9 cellular contexts compared by ENCODE assay signal in genomic region chr4:99998062-99998880, GRCh38. TPM values are rescaled to one million over a fixed set of nuclear protein-coding genes. Genes with fewer than 3 reads are reported as not detected.
A peak's percentile ranks its signal among the peaks of the same experiment; 100 is the strongest.
DNase-seq lines count a peak whose midpoint lies in the region; ATAC-seq and FAIRE-seq lines count a peak whose summit lies in the region.
"Had no signal": no experiment of that assay in that cellular context is flagged by ENCODE, and none has a peak within 500 bp of the region (broad histone marks: within the 10 kb centered on the region; RNA-seq: fewer than 3 reads in every experiment).

No MANE protein-coding gene starts in this region.

- no peaks in the 10 kb centered on the region for H3K4me1 ChIP-seq in naive thymus-derived CD4-positive, alpha-beta T cell (ENCODE audit: control insufficient read depth in 2 of 2, insufficient read depth in 2 of 2, low read length in 2 of 2)

- POLR2A ChIA-PET in naive thymus-derived CD4-positive, alpha-beta T cell (lab: Charles Lee), result interaction anchor here (0.7 kb wide), 1 partner anchor 33 kb away, joined by 4 read pairs; no protein-coding TSS in a partner anchor

- intact Hi-C loops in naive thymus-derived CD4-positive, alpha-beta T cell (cut with micrococcal nuclease), result no loop called here

- CTCF ChIA-PET in naive thymus-derived CD4-positive, alpha-beta T cell (lab: Charles Lee), result interaction anchor here (1.2 kb wide), 1 partner anchor 51 kb away, joined by 3 read pairs; no protein-coding TSS in a partner anchor

- no peaks in the 10 kb centered on the region for H3K36me3 ChIP-seq in naive thymus-derived CD4-positive, alpha-beta T cell (ENCODE audit: control insufficient read depth in 2 of 3, insufficient read depth in 3 of 3, low read length in 3 of 3)

- no peak overlapping the region for H3K4me3 Mint-ChIP-seq in naive thymus-derived CD4-positive, alpha-beta T cell
- H3K4me3 Mint-ChIP-seq: memory B cell had no signal

- FAIRE-seq in colon (lab: Jason Lieb, UNC), result peak; percentile 24

- ATAC-seq in GM19463 (IDR thresholded peaks at IDR 0.05; ENCODE audit: unreplicated experiment), result peak; percentile 57
- no peak for ATAC-seq in naive thymus-derived CD4-positive, alpha-beta T cell

- no peaks in the 10 kb centered on the region for H3K9me3 Mint-ChIP-seq in naive thymus-derived CD4-positive, alpha-beta T cell
- H3K9me3 Mint-ChIP-seq: memory B cell had no signal

- H3K9me3 ChIP-seq in naive thymus-derived CD4-positive, alpha-beta T cell (ENCODE audit: control insufficient read depth in 2 of 3, low read length in 3 of 3), result no peaks in the 10 kb centered on the region

- H3K27me3 ChIP-seq in naive thymus-derived CD4-positive, alpha-beta T cell (ENCODE audit: control insufficient read depth in 2 of 2, insufficient read depth in 2 of 2, low read length in 2 of 2), result no peaks in the 10 kb centered on the region

- H3K27ac ChIP-seq in naive thymus-derived CD4-positive, alpha-beta T cell (ENCODE audit: low read depth, low read length), result no peak overlapping the region

- no peak overlapping the region for H3K4me3 ChIP-seq in naive thymus-derived CD4-positive, alpha-beta T cell (ENCODE audit: low read length)

- H3K36me3 Mint-ChIP-seq in naive thymus-derived CD4-positive, alpha-beta T cell, result no peaks in the 10 kb centered on the region
- H3K36me3 Mint-ChIP-seq: memory B cell had no signal

- peaks cover 0 to 11% (median 2%) of the 10 kb centered on the region in 5 donors for H3K27me3 Mint-ChIP-seq in naive thymus-derived CD4-positive, alpha-beta T cell
- H3K27me3 Mint-ChIP-seq: memory B cell had no signal

- peak; percentile 92 for DNase-seq in COLO829 (ENCODE audit: low spot score)
- peak; percentile 15 to 29 for DNase-seq in NCI-H2081 (lab: John Stamatoyannopoulos, UW)
- peak; percentile 63 for DNase-seq in pons (ENCODE audit: low spot score)
- no peak for DNase-seq in GF-D8 (lab: John Stamatoyannopoulos, UW)
- DNase-seq in activated effector memory CD4-positive, alpha-beta T cell treated with Interleukin-2 at 50 U/mL for 16 hours, result no peak
- DNase-seq in naive thymus-derived CD4-positive, alpha-beta T cell, result no peak

- H3K4me1 Mint-ChIP-seq in naive thymus-derived CD4-positive, alpha-beta T cell, result no peaks in the 10 kb centered on the region

- H3K27ac Mint-ChIP-seq in naive thymus-derived CD4-positive, alpha-beta T cell, result no peak overlapping the region
- H3K27ac Mint-ChIP-seq: memory B cell had no signal

RNA-seq across cellular contexts. Expression of gene H2AZ1, which starts 48.2 kb away (rescaled TPM):
- 100 to 1,000 TPM in 3 of 5 experiments, 10 to 100 TPM in 2; 82.2 to 407 (median 123) TPM for total RNA-seq in naive thymus-derived CD4-positive, alpha-beta T cell
- 100 to 1,000 TPM; 381 to 414 TPM for polyA plus RNA-seq in naive thymus-derived CD4-positive, alpha-beta T cell

RNA-seq across cellular contexts. Expression of gene DNAJB14, which starts 51.9 kb away (rescaled TPM):
- 10 to 100 TPM; 49.7 to 80.5 (median 54.2) TPM for total RNA-seq in naive thymus-derived CD4-positive, alpha-beta T cell
- polyA plus RNA-seq in naive thymus-derived CD4-positive, alpha-beta T cell, result 10 to 100 TPM; 51.1 to 60.4 TPM

Comparison
In these comparisons a context has a peak if more than half of its experiments do, and no peak if none do; other contexts are left out.
1. DNase-seq: peak in COLO829 (single experiment), NCI-H2081 (2 of 2) and pons (single experiment); none in GF-D8 (single experiment), activated effector memory CD4-positive, alpha-beta T cell treated with Interleukin-2 at 50 U/mL for 16 hours (single experiment) and naive thymus-derived CD4-positive, alpha-beta T cell (0 of 9).